ENCODE assay signal across 8 cellular contexts in the genomic region with DNA sequence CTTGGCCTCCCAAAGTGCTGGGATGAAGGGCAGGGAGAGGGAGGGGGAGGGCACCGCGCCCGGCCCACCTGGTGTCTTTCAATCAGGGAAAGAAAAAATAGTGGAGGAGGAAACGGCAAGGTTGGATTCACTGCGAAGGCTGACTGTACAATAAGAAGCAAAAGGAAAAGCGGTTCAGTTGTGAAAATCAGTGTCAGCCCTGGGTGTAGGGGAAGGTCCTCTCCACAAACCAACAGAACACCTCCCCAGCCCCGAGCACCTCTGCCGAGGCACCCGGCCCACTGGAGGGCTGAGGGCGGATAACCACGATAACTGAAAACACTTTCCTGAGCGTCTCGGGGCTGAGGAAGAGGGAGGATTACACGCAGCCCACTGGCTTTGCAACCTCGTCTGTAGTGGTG. TPM values are rescaled to one million over a fixed set of nuclear protein-coding genes. Genes with fewer than 3 reads are reported as not detected.
DNase-seq lines count a peak whose midpoint lies in the region; ATAC-seq, FAIRE-seq and TF ChIP-seq lines count a peak whose summit lies in the region.

No MANE protein-coding gene starts in this region.

- intact Hi-C loops in heart right ventricle (cut with DNase I), result loop anchor here in 7 of 10 donors (5.0 to 10.0 kb wide), 6 partner anchors 58 to 264 kb away; partner anchors contain the start of gene RPL13 (in 1 of the 7)
- intact Hi-C loops in Right ventricle myocardium superior (cut with DNase I), result loop anchor here (5.0 kb wide), 1 partner anchor 174 kb away; no protein-coding TSS in a partner anchor
- intact Hi-C loops in HepG2 (cut with micrococcal nuclease; ENCODE audit: unreplicated experiment), result loop anchor here (2.0 to 5.0 kb wide), 5 partner anchors 51 to 264 kb away; no protein-coding TSS in a partner anchor

- 23 to 38% methylated on average over 15 of the region's 15 CpGs for WGBS in heart right ventricle, 2 donors
- WGBS in HepG2 (ENCODE audit: low lambda C conversion rate), result 37% methylated on average over 15 of the region's 15 CpGs

- no peak for FAIRE-seq in HepG2 (lab: Jason Lieb, UNC)

- DNase-seq in heart right ventricle (no peak), Right ventricle myocardium superior (no peak), HepG2 (ENCODE audit: low spot score) (no peak), type B pancreatic cell (ENCODE audit: extremely low spot score, unreplicated experiment) (no peak), DMS79 treated with DMSO at 0.1 percent for 48 hours (lab: John Stamatoyannopoulos, UW) (no peak)
- DNase-seq in activated naive CD4-positive, alpha-beta T cell treated with anti-CD3 and anti-CD28 coated beads, Interleukin-2, amount 10 ng/mL, durations not matched to agents 7 days and 5 days, result peak; percentile 53

- H3K79me2 ChIP-seq in HepG2 (ENCODE audit: insufficient read depth, low read length), result peaks cover 47% of the 10 kb centered on the region

- peak overlapping the region; percentile 98 for H3K9ac ChIP-seq in HepG2 (ENCODE audit: insufficient read depth, low read depth, low read length)

- TF ChIP-seq RAD21 in HepG2 (CRISPR knock-in tag; IDR thresholded peaks at IDR 0.05), result no peak

- H3K9me3 Mint-ChIP-seq in activated naive CD4-positive, alpha-beta T cell treated with anti-CD3 and anti-CD28 coated beads, Interleukin-2, amount 10 ng/mL, durations not matched to agents 7 days and 5 days, result no peaks in the 10 kb centered on the region
- no peaks in the 10 kb centered on the region for H3K9me3 Mint-ChIP-seq in type B pancreatic cell

- ATAC-seq in heart right ventricle, result no peak
- no peak for ATAC-seq in Right ventricle myocardium superior (ENCODE audit: poor library complexity)
- ATAC-seq in HepG2, result no peak
- ATAC-seq in GM18861 (IDR thresholded peaks at IDR 0.05; ENCODE audit: unreplicated experiment), result no peak
- ATAC-seq in GM21360 (IDR thresholded peaks at IDR 0.05; ENCODE audit: unreplicated experiment), result no peak

- no peak overlapping the region for H2AFZ ChIP-seq in HepG2 (ENCODE audit: low read length)

- peaks cover 12% of the 10 kb centered on the region for H4K20me1 ChIP-seq in HepG2 (ENCODE audit: insufficient read depth, low read length)

- H3K4me2 ChIP-seq in HepG2 (ENCODE audit: low read depth, low read length), result peak overlapping the region; percentile 97

- H3K4me1 Mint-ChIP-seq in activated naive CD4-positive, alpha-beta T cell treated with anti-CD3 and anti-CD28 coated beads, Interleukin-2, amount 10 ng/mL, durations not matched to agents 7 days and 5 days, result peaks cover 38% of the 10 kb centered on the region
- H3K4me1 Mint-ChIP-seq in type B pancreatic cell (ENCODE audit: unreplicated experiment), result peaks cover 26% of the 10 kb centered on the region

- H3K4me3 ChIP-seq in heart right ventricle, result peak overlapping the region in 9 of 10 donors; percentile 61 to 97 (median 90)
- H3K4me3 ChIP-seq in HepG2 (replicated peaks in 1 of 3; ENCODE audit: insufficient read depth in 1 of 3, low read depth in 2 of 3, low read length in 3 of 3), result peak overlapping the region; percentile 75 to 93 (median 83)

- no peaks in the 10 kb centered on the region for H3K9me3 ChIP-seq in heart right ventricle
- no peaks in the 10 kb centered on the region for H3K9me3 ChIP-seq in HepG2 (ENCODE audit: low read length)

- TF ChIP-seq CTCF in heart right ventricle (IDR thresholded peaks at IDR 0.05) (no peak), HepG2 (CRISPR knock-in tag; IDR thresholded peaks at IDR 0.05) (no peak), type B pancreatic cell (conservative IDR thresholded peaks at IDR 0.05) (no peak)

- BruUV-seq in HepG2 (replicated peaks; lab: Mats Ljungman, UMichigan), result no TSS peak

- H3K4me3 Mint-ChIP-seq in activated naive CD4-positive, alpha-beta T cell treated with anti-CD3 and anti-CD28 coated beads, Interleukin-2, amount 10 ng/mL, durations not matched to agents 7 days and 5 days, result peak overlapping the region; percentile 69
- H3K4me3 Mint-ChIP-seq in type B pancreatic cell, result peak overlapping the region; percentile 85

- H3K27ac Mint-ChIP-seq in activated naive CD4-positive, alpha-beta T cell treated with anti-CD3 and anti-CD28 coated beads, Interleukin-2, amount 10 ng/mL, durations not matched to agents 7 days and 5 days, result peak overlapping the region; percentile 91
- peak overlapping the region; percentile 85 for H3K27ac Mint-ChIP-seq in type B pancreatic cell

- peak overlapping the region; percentile 49 to 99 (median 98) for H3K27ac ChIP-seq in heart right ventricle
- peak overlapping the region; percentile 88 for H3K27ac ChIP-seq in HepG2 (ENCODE audit: extremely low read length, insufficient read depth, low read length)

- CTCF ChIA-PET in activated naive CD4-positive, alpha-beta T cell treated with anti-CD3 and anti-CD28 coated beads, Interleukin-2, amount 10 ng/mL, durations not matched to agents 7 days and 5 days (lab: Charles Lee), result interaction anchor here (0.7 to 1.3 kb wide), 4 partner anchors 12 to 183 kb away, joined by 3 to 5 read pairs (median 4); no protein-coding TSS in a partner anchor
- CTCF ChIA-PET in HepG2 (lab: Yijun Ruan, JAX; ENCODE audit: low intra/inter-chr PET ratio, low total read pairs), result no interaction called here

- in situ Hi-C loops in HepG2 (cut with HindIII; ENCODE audit: extremely low pct_ligation_motif_present, low pct_unique_long_range_greater_than_20kb), result no loop called here

- H3K4me1 ChIP-seq in heart right ventricle (peaks cover 20 to 60% (median 53%) of the 10 kb centered on the region in 9 donors), HepG2 (ENCODE audit: insufficient read depth, low read length) (peaks cover 69% of the 10 kb centered on the region)

- no peak for TF ChIP-seq EP300 in HepG2 (IDR thresholded peaks at IDR 0.05; ENCODE audit: low read depth in 2 of 2, low read length in 2 of 2)
- TF ChIP-seq EP300 in HepG2 (CRISPR knock-in tag; IDR thresholded peaks at IDR 0.05; ENCODE audit: borderline replicate concordance), result no peak

- H3K36me3 ChIP-seq in heart right ventricle (peaks cover 0 to 16% (median 13%) of the 10 kb centered on the region in 9 donors), HepG2 (replicated peaks in 1 of 2; ENCODE audit: control insufficient read depth in 1 of 2, insufficient read depth in 2 of 2, low read length in 2 of 2) (peaks cover 10 to 13% of the 10 kb centered on the region in 2 experiments)

- no peaks in the 10 kb centered on the region for H3K27me3 Mint-ChIP-seq in activated naive CD4-positive, alpha-beta T cell treated with anti-CD3 and anti-CD28 coated beads, Interleukin-2, amount 10 ng/mL, durations not matched to agents 7 days and 5 days
- no peaks in the 10 kb centered on the region for H3K27me3 Mint-ChIP-seq in type B pancreatic cell

- POLR2A ChIA-PET in HepG2 (lab: Yijun Ruan, JAX), result interaction anchor here (1.3 to 3.1 kb wide), 9 partner anchors 12 to 309 kb away, joined by 3 to 23 read pairs (median 12); no protein-coding TSS in a partner anchor

- no peaks in the 10 kb centered on the region for H3K27me3 ChIP-seq in heart right ventricle
- H3K27me3 ChIP-seq in HepG2 (ENCODE audit: control insufficient read depth in 1 of 2, insufficient read depth in 2 of 2, low read length in 2 of 2), result no peaks in the 10 kb centered on the region; a peak in 1 of 5 replicates

- TF ChIP-seq POLR2A in HepG2 (IDR thresholded peaks at IDR 0.05; ENCODE audit: insufficient read depth in 1 of 2, low read depth in 2 of 2, low read length in 2 of 2), result peak in 1 of 2 experiments; percentile 12; a peak in 1 of 4 replicates

- H3K36me3 Mint-ChIP-seq in activated naive CD4-positive, alpha-beta T cell treated with anti-CD3 and anti-CD28 coated beads, Interleukin-2, amount 10 ng/mL, durations not matched to agents 7 days and 5 days, result peaks cover 5% of the 10 kb centered on the region
- H3K36me3 Mint-ChIP-seq in type B pancreatic cell, result no peaks in the 10 kb centered on the region

RNA-seq across cellular contexts. Expression of gene SPG7, which starts 1.4 kb away (rescaled TPM):
- total RNA-seq in heart right ventricle, result 100 to 1,000 TPM in 5 of 10 donors, 10 to 100 TPM in 5; 85.4 to 145 (median 101) TPM
- polyA plus RNA-seq in heart right ventricle, result 100 to 1,000 TPM in 1 of 2 donors, 10 to 100 TPM in 1; 69.8 to 116 TPM
- 108 TPM for total RNA-seq in Right ventricle myocardium superior
- total RNA-seq in HepG2 (2016; rRNA removed; fragmentation: Illumina TruSeq; extraction: Trizol), result 63.9 and 136 TPM in 2 replicates
- 47.1 and 47.6 TPM in 2 replicates for total RNA-seq in HepG2 (2016; cell fraction: cytosol; rRNA removed; fragmentation: Illumina TruSeq; extraction: Trizol; ENCODE audit: low read depth)
- total RNA-seq in HepG2 (2016; cell fraction: insoluble cytoplasmic fraction; rRNA removed; fragmentation: Illumina TruSeq; extraction: Trizol), result 54.6 and 131 TPM in 2 replicates
- 46.3 and 47.0 TPM in 2 replicates for total RNA-seq in HepG2 (2016; cell fraction: membrane; rRNA removed; fragmentation: Illumina TruSeq; extraction: Trizol)
- total RNA-seq in HepG2 (2016; cell fraction: nucleus; rRNA removed; fragmentation: Illumina TruSeq; extraction: Trizol), result 148 and 166 TPM in 2 replicates
- polyA plus RNA-seq in HepG2 (2011; rRNA removed), result 66.0 and 77.5 TPM in 2 replicates
- 41.6 and 46.2 TPM in 2 replicates for polyA plus RNA-seq in HepG2 (2011; cell fraction: cytosol; rRNA removed)
- 327 and 378 TPM in 2 replicates for polyA plus RNA-seq in HepG2 (2011; cell fraction: nucleus; rRNA removed)
- polyA plus RNA-seq in HepG2 (2012), result 69.0 and 72.2 TPM in 2 replicates
- 8.2 and 9.5 TPM in 2 replicates for polyA plus RNA-seq in HepG2 (2016; cell fraction: cytosol; fragmentation: Illumina TruSeq; extraction: Trizol; ENCODE audit: low read depth)
- 43.3 and 56.0 TPM in 2 replicates for polyA plus RNA-seq in HepG2 (2016; cell fraction: insoluble cytoplasmic fraction; fragmentation: Illumina TruSeq; extraction: Trizol; ENCODE audit: low read depth)
- polyA plus RNA-seq in HepG2 (2016; cell fraction: membrane; fragmentation: Illumina TruSeq; extraction: Trizol; ENCODE audit: low read depth), result 16.9 and 17.6 TPM in 2 replicates
- 304 and 336 TPM in 2 replicates for polyA plus RNA-seq in HepG2 (2016; cell fraction: nucleus; fragmentation: Illumina TruSeq; extraction: Trizol; ENCODE audit: insufficient read depth, low read depth)
- polyA minus RNA-seq in HepG2 (2011; rRNA and poly(A)+ RNA removed; ENCODE audit: low replicate concordance), result 76.1 and 106 TPM in 2 replicates
- polyA minus RNA-seq in HepG2 (2011; cell fraction: cytosol; rRNA and poly(A)+ RNA removed), result 59.0 and 61.6 TPM in 2 replicates
- polyA minus RNA-seq in HepG2 (2011; cell fraction: nucleus; rRNA and poly(A)+ RNA removed), result 140 and 143 TPM in 2 replicates
- total RNA-seq in type B pancreatic cell (ENCODE audit: low replicate concordance), result 120 and 129 TPM in 2 replicates

RNA-seq across cellular contexts. Expression of gene ANKRD11, which starts 16.4 kb away (rescaled TPM):
- total RNA-seq in heart right ventricle (10 to 100 TPM; 55.9 to 93.6 (median 67.4) TPM), Right ventricle myocardium superior (64.9 TPM), HepG2 (2016; rRNA removed; fragmentation: Illumina TruSeq; extraction: Trizol) (21.4 and 24.4 TPM in 2 replicates), type B pancreatic cell (ENCODE audit: low replicate concordance) (153 and 155 TPM in 2 replicates)
- polyA plus RNA-seq in heart right ventricle (10 to 100 TPM; 47.7 to 65.5 TPM), HepG2 (2011; rRNA removed) (38.4 and 42.3 TPM in 2 replicates)
- 54.2 and 55.2 TPM in 2 replicates for total RNA-seq in HepG2 (2016; cell fraction: cytosol; rRNA removed; fragmentation: Illumina TruSeq; extraction: Trizol; ENCODE audit: low read depth)
- 17.9 and 22.3 TPM in 2 replicates for total RNA-seq in HepG2 (2016; cell fraction: insoluble cytoplasmic fraction; rRNA removed; fragmentation: Illumina TruSeq; extraction: Trizol)
- 22.4 and 27.0 TPM in 2 replicates for total RNA-seq in HepG2 (2016; cell fraction: membrane; rRNA removed; fragmentation: Illumina TruSeq; extraction: Trizol)
- 48.5 and 63.5 TPM in 2 replicates for total RNA-seq in HepG2 (2016; cell fraction: nucleus; rRNA removed; fragmentation: Illumina TruSeq; extraction: Trizol)
- 31.1 and 36.3 TPM in 2 replicates for polyA plus RNA-seq in HepG2 (2011; cell fraction: cytosol; rRNA removed)
- polyA plus RNA-seq in HepG2 (2011; cell fraction: nucleus; rRNA removed), result 155 and 191 TPM in 2 replicates
- polyA plus RNA-seq in HepG2 (2012), result 78.6 and 89.8 TPM in 2 replicates
- 10.6 and 13.9 TPM in 2 replicates for polyA plus RNA-seq in HepG2 (2016; cell fraction: cytosol; fragmentation: Illumina TruSeq; extraction: Trizol; ENCODE audit: low read depth)
- 35.2 and 50.6 TPM in 2 replicates for polyA plus RNA-seq in HepG2 (2016; cell fraction: insoluble cytoplasmic fraction; fragmentation: Illumina TruSeq; extraction: Trizol; ENCODE audit: low read depth)
- polyA plus RNA-seq in HepG2 (2016; cell fraction: membrane; fragmentation: Illumina TruSeq; extraction: Trizol; ENCODE audit: low read depth), result 29.5 and 30.6 TPM in 2 replicates
- polyA plus RNA-seq in HepG2 (2016; cell fraction: nucleus; fragmentation: Illumina TruSeq; extraction: Trizol; ENCODE audit: insufficient read depth, low read depth), result 190 and 216 TPM in 2 replicates
- 38.6 and 64.5 TPM in 2 replicates for polyA minus RNA-seq in HepG2 (2011; rRNA and poly(A)+ RNA removed; ENCODE audit: low replicate concordance)
- 32.5 and 37.0 TPM in 2 replicates for polyA minus RNA-seq in HepG2 (2011; cell fraction: cytosol; rRNA and poly(A)+ RNA removed)
- 104 and 109 TPM in 2 replicates for polyA minus RNA-seq in HepG2 (2011; cell fraction: nucleus; rRNA and poly(A)+ RNA removed)

RNA-seq across cellular contexts. Expression of gene RPL13, which starts 53.7 kb away (rescaled TPM):
- total RNA-seq in heart right ventricle (1,000 to 10,000 TPM in 4 of 10 donors, 100 to 1,000 TPM in 6; 786 to 1,426 (median 935) TPM), Right ventricle myocardium superior (1,044 TPM), HepG2 (2016; rRNA removed; fragmentation: Illumina TruSeq; extraction: Trizol) (2,988 and 3,233 TPM in 2 replicates), type B pancreatic cell (ENCODE audit: low replicate concordance) (2,449 and 2,557 TPM in 2 replicates)
- polyA plus RNA-seq in heart right ventricle (1,000 to 10,000 TPM; 3,221 to 7,398 TPM), HepG2 (2011; rRNA removed) (4,411 and 5,523 TPM in 2 replicates)
- 6,142 and 6,743 TPM in 2 replicates for total RNA-seq in HepG2 (2016; cell fraction: cytosol; rRNA removed; fragmentation: Illumina TruSeq; extraction: Trizol; ENCODE audit: low read depth)
- 3,074 and 3,414 TPM in 2 replicates for total RNA-seq in HepG2 (2016; cell fraction: insoluble cytoplasmic fraction; rRNA removed; fragmentation: Illumina TruSeq; extraction: Trizol)
- 8,788 and 9,254 TPM in 2 replicates for total RNA-seq in HepG2 (2016; cell fraction: membrane; rRNA removed; fragmentation: Illumina TruSeq; extraction: Trizol)
- 1,061 and 1,137 TPM in 2 replicates for total RNA-seq in HepG2 (2016; cell fraction: nucleus; rRNA removed; fragmentation: Illumina TruSeq; extraction: Trizol)
- 4,701 and 9,932 TPM in 2 replicates for polyA plus RNA-seq in HepG2 (2011; cell fraction: cytosol; rRNA removed)
- 3,101 and 3,317 TPM in 2 replicates for polyA plus RNA-seq in HepG2 (2011; cell fraction: nucleus; rRNA removed)
- 3,379 and 4,912 TPM in 2 replicates for polyA plus RNA-seq in HepG2 (2012)
- 8,773 and 9,300 TPM in 2 replicates for polyA plus RNA-seq in HepG2 (2016; cell fraction: cytosol; fragmentation: Illumina TruSeq; extraction: Trizol; ENCODE audit: low read depth)
- 3,767 and 4,135 TPM in 2 replicates for polyA plus RNA-seq in HepG2 (2016; cell fraction: insoluble cytoplasmic fraction; fragmentation: Illumina TruSeq; extraction: Trizol; ENCODE audit: low read depth)
- 9,832 and 9,939 TPM in 2 replicates for polyA plus RNA-seq in HepG2 (2016; cell fraction: membrane; fragmentation: Illumina TruSeq; extraction: Trizol; ENCODE audit: low read depth)
- polyA plus RNA-seq in HepG2 (2016; cell fraction: nucleus; fragmentation: Illumina TruSeq; extraction: Trizol; ENCODE audit: insufficient read depth, low read depth), result 2,257 and 2,556 TPM in 2 replicates
- polyA minus RNA-seq in HepG2 (2011; rRNA and poly(A)+ RNA removed; ENCODE audit: low replicate concordance), result 1,096 and 3,482 TPM in 2 replicates
- polyA minus RNA-seq in HepG2 (2011; cell fraction: cytosol; rRNA and poly(A)+ RNA removed), result 1,942 and 2,023 TPM in 2 replicates
- 448 and 516 TPM in 2 replicates for polyA minus RNA-seq in HepG2 (2011; cell fraction: nucleus; rRNA and poly(A)+ RNA removed)
